ENCODE assay signal across 29 cellular contexts in the genomic region with DNA sequence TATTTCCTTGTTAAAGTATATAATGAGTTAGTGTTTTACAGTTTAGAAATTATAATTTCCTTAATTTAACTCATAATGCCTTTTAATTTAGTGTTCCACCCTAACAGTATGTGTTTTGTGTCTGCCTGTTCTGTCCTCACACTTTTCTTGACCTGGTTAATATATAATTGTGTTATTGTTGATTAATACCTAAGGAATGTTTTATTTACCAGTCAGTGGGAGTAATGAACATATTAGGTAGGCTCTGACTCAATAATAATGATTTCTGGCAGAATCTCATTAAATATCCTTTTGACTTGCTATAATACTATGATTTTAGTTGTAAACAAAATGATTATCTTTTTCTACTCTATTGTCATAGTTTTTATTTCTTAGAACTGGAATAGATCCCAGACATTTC. TPM values are rescaled to one million over a fixed set of nuclear protein-coding genes. Genes with fewer than 3 reads are reported as not detected.
A peak's percentile ranks its signal among the peaks of the same experiment; 100 is the strongest.
DNase-seq lines count a peak whose midpoint lies in the region; TF ChIP-seq lines count a peak whose summit lies in the region.
"Had no signal": no experiment of that assay in that cellular context is flagged by ENCODE, and none has a peak within 500 bp of the region (broad histone marks: within the 10 kb centered on the region; RNA-seq: fewer than 3 reads in every experiment).

No MANE protein-coding gene starts in this region.

- TF ChIP-seq POLR2A in breast epithelium (IDR thresholded peaks at IDR 0.05), result no peak

- CTCF ChIA-PET in MCF 10A (lab: Yijun Ruan, JAX), result interaction anchor here (0.5 to 1.4 kb wide), 2 partner anchors 64 to 230 kb away, joined by 4 to 6 read pairs; no protein-coding TSS in a partner anchor

- H3K4me1 ChIP-seq in breast epithelium (no peaks in the 10 kb centered on the region), adipocyte (ENCODE audit: control insufficient read depth, insufficient read depth, low read length) (peaks cover 26% of the 10 kb centered on the region)
- H3K4me1 ChIP-seq: BE2C, left ventricle myocardium inferior, right lobe of liver had no signal

- H3K27me3 ChIP-seq in breast epithelium (no peaks in the 10 kb centered on the region), adipocyte (replicated peaks; ENCODE audit: control insufficient read depth, insufficient read depth, low read length) (no peaks in the 10 kb centered on the region)
- H3K27me3 ChIP-seq: BE2C, right lobe of liver had no signal

- H3K36me3 Mint-ChIP-seq in MCF 10A (ENCODE audit: insufficient read depth, unreplicated experiment), result peaks cover 34% of the 10 kb centered on the region

- BruUV-seq in MCF 10A (replicated peaks; lab: Mats Ljungman, UMichigan), result no TSS peak

- H3K9me3 ChIP-seq in breast epithelium (peaks cover 0 to 4% of the 10 kb centered on the region in 2 donors), adipocyte (ENCODE audit: control insufficient read depth, low read length) (peaks cover 13% of the 10 kb centered on the region)
- H3K9me3 ChIP-seq: BE2C, right lobe of liver had no signal

- H3K9me3 Mint-ChIP-seq in MCF 10A (ENCODE audit: unreplicated experiment), result no peaks in the 10 kb centered on the region

- no peak overlapping the region for H3K9ac ChIP-seq in adipocyte (ENCODE audit: low read length)

- intact Hi-C loops in MCF 10A (cut with micrococcal nuclease), result no loop called here
- intact Hi-C loops in breast epithelium (cut with DNase I; ENCODE audit: low total_unique reads), result no loop called here

- POLR2A ChIA-PET in MCF 10A (lab: Yijun Ruan, JAX), result interaction anchor here (1.0 kb wide), 1 partner anchor 7 kb away, joined by 3 read pairs; no protein-coding TSS in a partner anchor

- no peak overlapping the region for H3K4me3 ChIP-seq in breast epithelium
- peak overlapping the region; percentile 33 for H3K4me3 ChIP-seq in adipocyte (ENCODE audit: low read length)
- H3K4me3 ChIP-seq: left ventricle myocardium inferior, right lobe of liver had no signal

- no peak overlapping the region for H3K4me3 Mint-ChIP-seq in MCF 10A (ENCODE audit: unreplicated experiment)
- H3K4me3 Mint-ChIP-seq: activated CD8-positive, alpha-beta memory T cell treated with anti-CD3 and anti-CD28 coated beads, Interleukin-2, amount 10 ng/mL, durations not matched to agents 7 days and 5 days; activated T-helper 1 cell treated with anti-CD3 and anti-CD28 coated beads, Interleukin-12 subunit alpha, Interleukin-12 subunit beta, Interleukin-2, Interleukin-4 antibody, amounts not matched to agents 30 ng/mL and 10 ng/mL and 1 ng/mL, durations not matched to agents 14 hours and 24 hours and 36 hours; H9; WTC11 had no signal

- H3K27ac Mint-ChIP-seq in MCF 10A (ENCODE audit: low read depth, unreplicated experiment), result peak overlapping the region; percentile 35
- H3K27ac Mint-ChIP-seq: activated CD8-positive, alpha-beta memory T cell treated with anti-CD3 and anti-CD28 coated beads, Interleukin-2, amount 10 ng/mL, durations not matched to agents 7 days and 5 days; activated naive CD4-positive, alpha-beta T cell treated with anti-CD3 and anti-CD28 coated beads, Interleukin-2, amount 50 U/mL, for 72 hours; activated T-helper 1 cell treated with anti-CD3 and anti-CD28 coated beads, Interleukin-12 subunit alpha, Interleukin-12 subunit beta, Interleukin-2, Interleukin-4 antibody, amounts not matched to agents 30 ng/mL and 10 ng/mL and 1 ng/mL, durations not matched to agents 14 hours and 24 hours and 36 hours; H9 had no signal

- TF ChIP-seq CTCF in MCF 10A (IDR thresholded peaks at IDR 0.05; ENCODE audit: unreplicated experiment), result no peak
- TF ChIP-seq CTCF in breast epithelium (IDR thresholded peaks at IDR 0.05), result no peak

- H3K36me3 ChIP-seq in breast epithelium, result no peaks in the 10 kb centered on the region
- H3K36me3 ChIP-seq in adipocyte (ENCODE audit: control insufficient read depth, insufficient read depth, low read length, severe bottlenecking), result peaks cover 23% of the 10 kb centered on the region
- H3K36me3 ChIP-seq: BE2C, right lobe of liver had no signal

- no peaks in the 10 kb centered on the region for H3K27me3 Mint-ChIP-seq in MCF 10A (ENCODE audit: insufficient read depth, unreplicated experiment)
- H3K27me3 Mint-ChIP-seq: activated CD8-positive, alpha-beta memory T cell treated with anti-CD3 and anti-CD28 coated beads, Interleukin-2, amount 10 ng/mL, durations not matched to agents 7 days and 5 days had no signal

- DNase-seq in MCF 10A (ENCODE audit: unreplicated experiment) (peak; percentile 16), breast epithelium (ENCODE audit: low spot score in 2 of 2) (no peak), adipocyte (ENCODE audit: low read depth) (no peak), kidney tubule cell (ENCODE audit: low spot score) (peak; percentile 40), RPMI8226 (no peak), HuH-7 (ENCODE audit: low spot score) (no peak), NCI-H748 (lab: John Stamatoyannopoulos, UW; ENCODE audit: unreplicated experiment) (no peak)
- no peak for DNase-seq in stimulated activated CD4-positive, alpha-beta T cell treated with anti-CD3 and anti-CD28 coated beads, Interleukin-2, amount 100 ng/mL, for 48 hours
- DNase-seq: activated CD4-positive, alpha-beta T cell treated with anti-CD3 and anti-CD28 coated beads, Interleukin-2, amount 50 U/mL, for 1 hour; activated CD8-positive, alpha-beta memory T cell treated with anti-CD3 and anti-CD28 coated beads, Interleukin-2, amount 10 ng/mL, durations not matched to agents 7 days and 5 days; BE2C; foreskin melanocyte; H9; left ventricle myocardium inferior; NCI-H1092 treated with DMSO at 0.1 percent for 48 hours; NCI-H2029 treated with DMSO at 0.1 percent for 48 hours; NCI-H226; NCI-H774; posterior cingulate gyrus; right lobe of liver; stimulated activated CD4-positive, alpha-beta T cell treated with anti-CD3 and anti-CD28 coated beads, Interleukin-15, amount 100 ng/mL, for 24 hours; stimulated activated CD8-positive, alpha-beta memory T cell treated with anti-CD3 and anti-CD28 coated beads, Interleukin-4, amount 100 ng/mL, for 48 hours; T-helper 9 cell; trophoblast cell had no signal

- H3K4me1 Mint-ChIP-seq in MCF 10A (ENCODE audit: insufficient read depth, unreplicated experiment), result peaks cover 14% of the 10 kb centered on the region
- H3K4me1 Mint-ChIP-seq: WTC11 had no signal

- no peak overlapping the region for H3K27ac ChIP-seq in breast epithelium
- H3K27ac ChIP-seq: epithelial cell of prostate, HL-60, left ventricle myocardium inferior, right lobe of liver had no signal

RNA-seq across cellular contexts. Expression of a gene that starts 51.7 kb away (rescaled TPM):
- 15.8 and 19.5 TPM in 2 replicates for total RNA-seq in MCF 10A (2022)
- total RNA-seq in breast epithelium, result 10 to 100 TPM; 15.2 to 43.2 (median 22.0) TPM

Comparison
In these comparisons a context has a peak if more than half of its experiments do, and no peak if none do; other contexts are left out.
1. DNase-seq: peak in MCF 10A (single experiment) and kidney tubule cell (single experiment); none in breast epithelium (0 of 2), adipocyte (single experiment), stimulated activated CD4-positive, alpha-beta T cell treated with anti-CD3 and anti-CD28 coated beads, Interleukin-2, amount 100 ng/mL, for 48 hours (0 of 2), RPMI8226 (single experiment), HuH-7 (single experiment) and NCI-H748 (single experiment).